In genomic region chr22:36462475-36462790, GRCh38 we compare ENCODE assay signal across 14 cellular contexts. TPM values are rescaled to one million over a fixed set of nuclear protein-coding genes. Genes with fewer than 3 reads are reported as not detected.
A peak's percentile ranks its signal among the peaks of the same experiment; 100 is the strongest.
DNase-seq lines count a peak whose midpoint lies in the region; ATAC-seq and TF ChIP-seq lines count a peak whose summit lies in the region.
"Had no signal": no experiment of that assay in that cellular context is flagged by ENCODE, and none has a peak within 500 bp of the region (broad histone marks: within the 10 kb centered on the region; RNA-seq: fewer than 3 reads in every experiment).

No MANE protein-coding gene starts in this region.

- ATAC-seq in left lung: no peak
- peak in 1 of 2 donors; percentile 13 for ATAC-seq in gastrocnemius medialis
- ATAC-seq in GM18873 (IDR thresholded peaks at IDR 0.05; ENCODE audit: low FRiP score, unreplicated experiment): no peak

- H3K36me3 Mint-ChIP-seq in Caco-2 (ENCODE audit: insufficient read depth, unreplicated experiment): peaks cover 21% of the 10 kb centered on the region
- H3K36me3 Mint-ChIP-seq in activated T-helper 2 cell treated with anti-CD3 and anti-CD28 coated beads, Interferon-gamma antibody, Interleukin-2, Interleukin-4, amounts not matched to agents 10 μg/mL and 5 μg/mL and 100 μg/mL, durations not matched to agents 14 hours and 24 hours and 36 hours (ENCODE audit: low read depth): peaks cover 7% of the 10 kb centered on the region

- no peaks in the 10 kb centered on the region for H3K9me3 Mint-ChIP-seq in Caco-2 (ENCODE audit: unreplicated experiment)
- H3K9me3 Mint-ChIP-seq in activated T-helper 2 cell treated with anti-CD3 and anti-CD28 coated beads, Interferon-gamma antibody, Interleukin-2, Interleukin-4, amounts not matched to agents 10 μg/mL and 5 μg/mL and 100 μg/mL, durations not matched to agents 14 hours and 24 hours and 36 hours: no peaks in the 10 kb centered on the region
- H3K9me3 Mint-ChIP-seq: neural crest cell had no signal

- H3K36me3 ChIP-seq in Caco-2 (ENCODE audit: control insufficient read depth, insufficient read depth, low read length): no peaks in the 10 kb centered on the region
- peaks cover 0 to 4% of the 10 kb centered on the region in 2 donors for H3K36me3 ChIP-seq in left lung
- H3K36me3 ChIP-seq in gastrocnemius medialis: no peaks in the 10 kb centered on the region

- TF ChIP-seq POLR2A in gastrocnemius medialis (IDR thresholded peaks at IDR 0.05): no peak

- H3K4me1 ChIP-seq in Caco-2 (peaks cover 51% of the 10 kb centered on the region), left lung (peaks cover 38 to 60% of the 10 kb centered on the region in 2 donors), gastrocnemius medialis (peaks cover 59 to 68% of the 10 kb centered on the region in 2 donors)

- no peaks in the 10 kb centered on the region for H3K27me3 Mint-ChIP-seq in Caco-2 (ENCODE audit: insufficient read depth, unreplicated experiment)
- H3K27me3 Mint-ChIP-seq in activated T-helper 2 cell treated with anti-CD3 and anti-CD28 coated beads, Interferon-gamma antibody, Interleukin-2, Interleukin-4, amounts not matched to agents 10 μg/mL and 5 μg/mL and 100 μg/mL, durations not matched to agents 14 hours and 24 hours and 36 hours (ENCODE audit: low read depth): no peaks in the 10 kb centered on the region

- peak overlapping the region; percentile 91 for H3K27ac Mint-ChIP-seq in Caco-2 (ENCODE audit: unreplicated experiment)
- H3K27ac Mint-ChIP-seq in activated T-helper 2 cell treated with anti-CD3 and anti-CD28 coated beads, Interferon-gamma antibody, Interleukin-2, Interleukin-4, amounts not matched to agents 10 μg/mL and 5 μg/mL and 100 μg/mL, durations not matched to agents 14 hours and 24 hours and 36 hours: peak overlapping the region; percentile 42

- H3K27me3 ChIP-seq in Caco-2 (replicated peaks; ENCODE audit: control insufficient read depth, insufficient read depth, low read length) (no peaks in the 10 kb centered on the region), left lung (no peaks in the 10 kb centered on the region), gastrocnemius medialis (no peaks in the 10 kb centered on the region)

- in situ Hi-C loops in gastrocnemius medialis (cut with MboI; ENCODE audit: low sequenced_read_pairs in 4 of 4): no loop called here
- in situ Hi-C loops in GM13976 (cut with MboI; ENCODE audit: low sequenced_read_pairs, unreplicated experiment): no loop called here

- CTCF ChIA-PET in Caco-2 (lab: Charles Lee): interaction anchor here (0.5 to 0.6 kb wide), 2 partner anchors 52 to 55 kb away, joined by 3 to 4 read pairs; no protein-coding TSS in a partner anchor

- H3K27ac ChIP-seq in left lung: peak overlapping the region; percentile 77 to 86
- peak overlapping the region; percentile 91 to 98 (median 94) for H3K27ac ChIP-seq in gastrocnemius medialis

- DNase-seq in Caco-2 (no peak), left lung (no peak), gastrocnemius medialis (no peak), GM13976 (ENCODE audit: low spot score) (no peak), HUDEP-2 (lab: John Stamatoyannopoulos, UW; ENCODE audit: unreplicated experiment in 76 of 76) (no peak), GOT3 (lab: John Stamatoyannopoulos, UW) (no peak)
- DNase-seq in activated T-helper 2 cell treated with anti-CD3 and anti-CD28 coated beads, Interferon-gamma antibody, Interleukin-2, Interleukin-4, amounts not matched to agents 10 μg/mL and 5 μg/mL and 100 μg/mL, durations not matched to agents 14 hours and 24 hours and 36 hours (ENCODE audit: low spot score): no peak
- DNase-seq: activated CD8-positive, alpha-beta memory T cell treated with anti-CD3 and anti-CD28 coated beads, Interleukin-2, amount 50 U/mL, for 4 hours; anterior cingulate cortex; NCI-H446; SHP77; stimulated activated CD4-positive, alpha-beta T cell treated with anti-CD3 and anti-CD28 coated beads, Interleukin-4, amount 100 ng/mL, for 4 hours had no signal

- H3K4me3 Mint-ChIP-seq in Caco-2 (ENCODE audit: unreplicated experiment): no peak overlapping the region
- no peak overlapping the region for H3K4me3 Mint-ChIP-seq in activated T-helper 2 cell treated with anti-CD3 and anti-CD28 coated beads, Interferon-gamma antibody, Interleukin-2, Interleukin-4, amounts not matched to agents 10 μg/mL and 5 μg/mL and 100 μg/mL, durations not matched to agents 14 hours and 24 hours and 36 hours (ENCODE audit: low read depth)
- H3K4me3 Mint-ChIP-seq: neural crest cell had no signal

- TF ChIP-seq CTCF in Caco-2 (IDR thresholded peaks at IDR 0.05; ENCODE audit: insufficient read depth in 1 of 2, low read depth in 1 of 2, low read length in 1 of 2, severe bottlenecking in 1 of 2, unreplicated experiment in 1 of 2) (no peak), left lung (IDR thresholded peaks at IDR 0.05) (no peak), gastrocnemius medialis (IDR thresholded peaks at IDR 0.05 in 4 of 5, conservative IDR thresholded peaks at IDR 0.05 in 1 of 5) (no peak), GM13976 (IDR thresholded peaks at IDR 0.05; ENCODE audit: borderline replicate concordance, control extremely low read depth, extremely low read depth, insufficient read depth, missing control alignments) (no peak)

- H3K4me1 Mint-ChIP-seq in Caco-2 (ENCODE audit: low read depth, unreplicated experiment): peaks cover 14% of the 10 kb centered on the region
- peaks cover 12% of the 10 kb centered on the region for H3K4me1 Mint-ChIP-seq in activated T-helper 2 cell treated with anti-CD3 and anti-CD28 coated beads, Interferon-gamma antibody, Interleukin-2, Interleukin-4, amounts not matched to agents 10 μg/mL and 5 μg/mL and 100 μg/mL, durations not matched to agents 14 hours and 24 hours and 36 hours (ENCODE audit: low read depth)

- POLR2A ChIA-PET in Caco-2 (lab: Charles Lee): interaction anchor here (1.0 kb wide), 1 partner anchor 74 kb away, joined by 3 read pairs; the partner anchor contains the start of gene MYH9

- intact Hi-C loops in Caco-2 (cut with micrococcal nuclease; ENCODE audit: unreplicated experiment) (no loop called here), left lung (cut with DNase I) (loop anchor here (10.0 kb wide), 1 partner anchor 138 kb away; no protein-coding TSS in a partner anchor), gastrocnemius medialis (cut with DNase I; ENCODE audit: low total_unique reads) (loop anchor here (5.0 to 10.0 kb wide), 4 partner anchors 135 to 1148 kb away; partner anchors contain the start of gene MB)
- intact Hi-C loops in activated T-helper 2 cell treated with anti-CD3 and anti-CD28 coated beads, Interferon-gamma antibody, Interleukin-2, Interleukin-4, amounts not matched to agents 10 μg/mL and 5 μg/mL and 100 μg/mL, durations not matched to agents 14 hours and 24 hours and 36 hours (cut with micrococcal nuclease): no loop called here

- no peaks in the 10 kb centered on the region for H3K9me3 ChIP-seq in Caco-2
- H3K9me3 ChIP-seq in left lung: no peaks in the 10 kb centered on the region
- H3K9me3 ChIP-seq in gastrocnemius medialis: no peaks in the 10 kb centered on the region

- H3K4me3 ChIP-seq in Caco-2 (ENCODE audit: low read depth, low read length): no peak overlapping the region
- H3K4me3 ChIP-seq in left lung: no peak overlapping the region
- no peak overlapping the region for H3K4me3 ChIP-seq in gastrocnemius medialis

- no TSS peak for BruUV-seq in Caco-2 (replicated peaks; lab: Mats Ljungman, UMichigan)

RNA-seq across cellular contexts. Expression of gene TXN2, which starts 19.0 kb away (rescaled TPM):
- total RNA-seq in Caco-2 (2022) (75.8 and 77.2 TPM in 2 replicates), left lung (10 to 100 TPM; 64.4 to 65.3 TPM), gastrocnemius medialis (100 to 1,000 TPM in 1 of 4 donors, 10 to 100 TPM in 3; 64.9 to 122 (median 86.0) TPM)
- 94.0 and 95.1 TPM in 2 replicates for total RNA-seq in activated T-helper 2 cell treated with anti-CD3 and anti-CD28 coated beads, Interferon-gamma antibody, Interleukin-2, Interleukin-4, amounts not matched to agents 10 μg/mL and 5 μg/mL and 100 μg/mL, durations not matched to agents 14 hours and 24 hours and 36 hours

RNA-seq across cellular contexts. Expression of gene FOXRED2, which starts 44.4 kb away (rescaled TPM):
- total RNA-seq in Caco-2 (2022) (182 and 220 TPM in 2 replicates), left lung (10 to 100 TPM; 17.2 to 22.1 TPM), gastrocnemius medialis (10 to 100 TPM in 1 of 4 donors, 1 to 10 TPM in 3; 2.6 to 13.6 (median 5.1) TPM)
- 17.6 and 21.0 TPM in 2 replicates for total RNA-seq in activated T-helper 2 cell treated with anti-CD3 and anti-CD28 coated beads, Interferon-gamma antibody, Interleukin-2, Interleukin-4, amounts not matched to agents 10 μg/mL and 5 μg/mL and 100 μg/mL, durations not matched to agents 14 hours and 24 hours and 36 hours

Comparison
In these comparisons a context has a peak if more than half of its experiments do, and no peak if none do; other contexts are left out.
1. intact Hi-C loops: an anchor here in left lung (10.0 kb wide) and gastrocnemius medialis (5.0 to 10.0 kb wide); none called in Caco-2 and activated T-helper 2 cell treated with anti-CD3 and anti-CD28 coated beads, Interferon-gamma antibody, Interleukin-2, Interleukin-4, amounts not matched to agents 10 μg/mL and 5 μg/mL and 100 μg/mL, durations not matched to agents 14 hours and 24 hours and 36 hours.